Comparison of ENCODE assay signal across 9 cellular contexts in the genomic region with DNA sequence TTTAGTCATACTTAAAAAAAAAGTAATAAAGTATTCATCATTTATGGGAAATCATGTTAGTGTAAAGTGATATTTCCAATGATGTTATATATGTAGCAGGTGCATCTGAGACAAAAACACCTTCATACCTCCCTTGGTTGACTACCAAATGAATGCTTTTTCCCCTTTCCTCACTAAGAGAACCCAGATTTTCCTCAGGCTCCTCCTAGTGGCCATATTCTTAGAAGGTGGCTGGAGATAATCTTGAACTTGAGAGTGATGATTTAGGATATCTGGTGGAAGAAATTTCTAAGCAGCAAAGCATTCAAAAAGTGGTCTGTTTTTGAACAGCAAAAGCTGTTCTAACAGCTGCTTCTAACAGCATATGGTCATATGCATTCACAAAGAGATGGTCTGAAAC. TPM values are rescaled to one million over a fixed set of nuclear protein-coding genes. Genes with fewer than 3 reads are reported as not detected.
A peak's percentile ranks its signal among the peaks of the same experiment; 100 is the strongest.
DNase-seq lines count a peak whose midpoint lies in the region; ATAC-seq and TF ChIP-seq lines count a peak whose summit lies in the region.
"Had no signal": no experiment of that assay in that cellular context is flagged by ENCODE, and none has a peak within 500 bp of the region (broad histone marks: within the 10 kb centered on the region; RNA-seq: fewer than 3 reads in every experiment).

No MANE protein-coding gene starts in this region.

- H3K4me3 ChIP-seq in adrenal gland, result no peak overlapping the region

- peak; percentile 23 for DNase-seq in CD1c-positive myeloid dendritic cell (ENCODE audit: extremely low spot score)
- no peak for DNase-seq in HFFc6
- DNase-seq in adrenal gland, result no peak
- no peak for DNase-seq in left lobe of liver (ENCODE audit: low spot score)
- DNase-seq in foreskin melanocyte, result no peak
- DNase-seq in activated naive CD4-positive, alpha-beta T cell treated with anti-CD3 and anti-CD28 coated beads, Interleukin-2, amount 50 U/mL, for 72 hours (ENCODE audit: low spot score in 2 of 2), result no peak
- no peak for DNase-seq in anterior cingulate cortex (lab: John Stamatoyannopoulos, UW)
- no peak for DNase-seq in GM20000 (ENCODE audit: low spot score)

- no peaks in the 10 kb centered on the region for H3K36me3 ChIP-seq in adrenal gland (replicated peaks in 1 of 2)

- intact Hi-C loops in adrenal gland (cut with DNase I), result no loop called here

- H3K27me3 ChIP-seq in adrenal gland, result no peaks in the 10 kb centered on the region

- H3K4me3 Mint-ChIP-seq in HFFc6, result no peak overlapping the region
- H3K4me3 Mint-ChIP-seq: central memory CD8-positive, alpha-beta T cell had no signal

- no peak for TF ChIP-seq POLR2A in adrenal gland (IDR thresholded peaks at IDR 0.05)

- no peaks in the 10 kb centered on the region for H3K9me3 ChIP-seq in adrenal gland (replicated peaks in 1 of 3)

- no peaks in the 10 kb centered on the region for H3K27me3 Mint-ChIP-seq in HFFc6 (ENCODE audit: insufficient read depth)
- H3K27me3 Mint-ChIP-seq: central memory CD8-positive, alpha-beta T cell had no signal

- no peaks in the 10 kb centered on the region for H3K4me1 Mint-ChIP-seq in HFFc6 (ENCODE audit: low read depth)
- H3K4me1 Mint-ChIP-seq: central memory CD8-positive, alpha-beta T cell had no signal

- TF ChIP-seq CTCF in HFFc6 (IDR thresholded peaks at IDR 0.05) (peak; percentile 72), adrenal gland (IDR thresholded peaks at IDR 0.05) (peak; percentile 12 to 43 (median 30)), GM20000 (IDR thresholded peaks at IDR 0.05; ENCODE audit: extremely low read depth, missing control alignments) (no peak)

- no peaks in the 10 kb centered on the region for H3K4me1 ChIP-seq in adrenal gland (replicated peaks in 1 of 2)

- H3K36me3 Mint-ChIP-seq in HFFc6 (ENCODE audit: low read depth), result no peaks in the 10 kb centered on the region
- H3K36me3 Mint-ChIP-seq in activated naive CD4-positive, alpha-beta T cell treated with anti-CD3 and anti-CD28 coated beads, Interleukin-2, amount 50 U/mL, for 72 hours, result peaks cover 0 to 5% of the 10 kb centered on the region in 2 donors

- H3K27ac Mint-ChIP-seq in HFFc6, result no peak overlapping the region
- no peak overlapping the region for H3K27ac Mint-ChIP-seq in activated naive CD4-positive, alpha-beta T cell treated with anti-CD3 and anti-CD28 coated beads, Interleukin-2, amount 50 U/mL, for 72 hours

- H3K9me3 Mint-ChIP-seq in HFFc6, result peaks cover 8% of the 10 kb centered on the region; the same call in 1 of the 2 replicates
- H3K9me3 Mint-ChIP-seq in activated naive CD4-positive, alpha-beta T cell treated with anti-CD3 and anti-CD28 coated beads, Interleukin-2, amount 50 U/mL, for 72 hours, result peaks cover 0 to 8% of the 10 kb centered on the region in 2 donors
- H3K9me3 Mint-ChIP-seq: central memory CD8-positive, alpha-beta T cell had no signal

- no peak overlapping the region for H3K27ac ChIP-seq in adrenal gland

- peak; percentile 52 for ATAC-seq in left lobe of liver
- no peak for ATAC-seq in activated naive CD4-positive, alpha-beta T cell treated with anti-CD3 and anti-CD28 coated beads, Interleukin-2, amount 50 U/mL, for 72 hours

RNA-seq across cellular contexts. Expression of gene DNAH11, which starts 16.8 kb away (rescaled TPM):
- total RNA-seq in HFFc6 (2021; fragmentation: NEBNext Ultra II Directional; extraction: Animal tissue kit (Norgen Biotek cat#: 25700)), result 1 to 10 TPM; 1.2 to 2.4 (median 2.1) TPM
- total RNA-seq in adrenal gland, result 10 to 100 TPM; 16.6 to 77.7 (median 27.5) TPM
- polyA plus RNA-seq in adrenal gland, result 10 to 100 TPM in 1 of 3 donors, 1 to 10 TPM in 2; 8.4 to 42.0 (median 8.8) TPM
- 1.7 TPM for total RNA-seq in left lobe of liver
- 1 to 10 TPM in 1 of 2 donors, under 1 TPM in 1; 0.02 to 9.9 TPM for total RNA-seq in activated naive CD4-positive, alpha-beta T cell treated with anti-CD3 and anti-CD28 coated beads, Interleukin-2, amount 50 U/mL, for 72 hours
